In genomic region chr15:98263787-98264186, GRCh38 we compare ENCODE assay signal across 3 cellular contexts.
"Had no signal": no experiment of that assay in that cellular context is flagged by ENCODE, and none has a peak within 500 bp of the region (broad histone marks: within the 10 kb centered on the region; RNA-seq: fewer than 3 reads in every experiment).

No MANE protein-coding gene starts in this region.

- DNase-seq: GDM1, GF-D8 had no signal

- H3K4me3 ChIP-seq: GM12878 had no signal
